Comparison of ENCODE assay signal across 1 cellular context in genomic region chr18:47930844-47931706, GRCh38.
TF ChIP-seq lines count a peak whose summit lies in the region.

No MANE protein-coding gene starts in this region.

TF ChIP-seq in HepG2, 621 proteins besides CTCF, POLR2A, EP300 and RAD21 (continued from another document and continues in another):
- TF ChIP-seq HNF1B (CRISPR knock-in tag; IDR thresholded peaks at IDR 0.05) (no peak), MYNN (CRISPR knock-in tag; IDR thresholded peaks at IDR 0.05; ENCODE audit: low read depth) (no peak), HBP1 (CRISPR knock-in tag; IDR thresholded peaks at IDR 0.05; ENCODE audit: low read depth) (no peak), NRL (CRISPR knock-in tag; IDR thresholded peaks at IDR 0.05; ENCODE audit: borderline replicate concordance) (peak; percentile 87; the same call in 1 of the 2 replicates), NR0B2 (CRISPR knock-in tag; IDR thresholded peaks at IDR 0.05) (peak; percentile 93), SNRNP70 (IDR thresholded peaks at IDR 0.05; ENCODE audit: low read depth, low read length) (no peak), ZBTB40 (IDR thresholded peaks at IDR 0.05) (no peak), ZBTB40 (CRISPR knock-in tag; IDR thresholded peaks at IDR 0.05) (peak; percentile 91), ZNF10 (CRISPR knock-in tag; IDR thresholded peaks at IDR 0.05; ENCODE audit: borderline replicate concordance, low read depth) (no peak), RERE (CRISPR knock-in tag; IDR thresholded peaks at IDR 0.05; ENCODE audit: low read depth) (no peak), ZNF660 (CRISPR knock-in tag; IDR thresholded peaks at IDR 0.05; ENCODE audit: borderline replicate concordance, low read depth) (no peak), ZFY (CRISPR knock-in tag; IDR thresholded peaks at IDR 0.05) (peak; percentile 94), ZNF317 (CRISPR knock-in tag; IDR thresholded peaks at IDR 0.05) (peak; percentile 75; the same call in 1 of the 2 replicates), HCFC1 (IDR thresholded peaks at IDR 0.05; ENCODE audit: low read depth, low read length) (0 out of 2 replicates have a peak, but pooled peaks have one; percentile 3), THYN1 (CRISPR knock-in tag; IDR thresholded peaks at IDR 0.05; ENCODE audit: borderline replicate concordance, low read depth) (no peak), ZNF740 (CRISPR knock-in tag; IDR thresholded peaks at IDR 0.05) (peak; percentile 76), ZNF577 (CRISPR knock-in tag; IDR thresholded peaks at IDR 0.05; ENCODE audit: borderline replicate concordance, low read depth) (no peak), MED1 (CRISPR knock-in tag; IDR thresholded peaks at IDR 0.05) (peak; percentile 50; the same call in 1 of the 2 replicates), FUBP1 (CRISPR knock-in tag; IDR thresholded peaks at IDR 0.05; ENCODE audit: borderline replicate concordance) (no peak), GLMP (CRISPR knock-in tag; IDR thresholded peaks at IDR 0.05; ENCODE audit: borderline replicate concordance) (peak; percentile 45; the same call in 1 of the 2 replicates), ZNF614 (CRISPR knock-in tag; IDR thresholded peaks at IDR 0.05; ENCODE audit: borderline replicate concordance) (peak; percentile 21; the same call in 1 of the 2 replicates)
